9 cellular contexts compared by ENCODE assay signal in genomic region chr19:38699027-38699346, GRCh38. TPM values are rescaled to one million over a fixed set of nuclear protein-coding genes. Genes with fewer than 3 reads are reported as not detected.
DNase-seq lines count a peak whose midpoint lies in the region; ATAC-seq lines count a peak whose summit lies in the region.
"Had no signal": no experiment of that assay in that cellular context is flagged by ENCODE, and none has a peak within 500 bp of the region (broad histone marks: within the 10 kb centered on the region; RNA-seq: fewer than 3 reads in every experiment).

No MANE protein-coding gene starts in this region.

- peak overlapping the region; percentile 52 for H3K23ac ChIP-seq in neuronal stem cell (ENCODE audit: low read depth, low read length, poor library complexity)

- H3K36me3 ChIP-seq in BLaER1 (peaks cover 77% of the 10 kb centered on the region), HUES64 (ENCODE audit: insufficient read depth, low read length) (peaks cover 56% of the 10 kb centered on the region), ectodermal cell (ENCODE audit: control insufficient read depth, insufficient read depth, low read length) (peaks cover 28% of the 10 kb centered on the region), neuronal stem cell (replicated peaks in 1 of 2; ENCODE audit: control insufficient read depth in 2 of 2, insufficient read depth in 2 of 2, low read length in 2 of 2) (peaks cover 33 to 64% of the 10 kb centered on the region in 2 donors)

- peaks cover 97% of the 10 kb centered on the region for H4K20me1 ChIP-seq in BLaER1

- H2BK12ac ChIP-seq in neuronal stem cell (ENCODE audit: low read length): peak overlapping the region; percentile 79

- H3K27me3 ChIP-seq in BLaER1 (no peaks in the 10 kb centered on the region), HUES64 (ENCODE audit: insufficient read depth, low read length) (no peaks in the 10 kb centered on the region), ectodermal cell (ENCODE audit: control insufficient read depth, insufficient read depth, low read length, poor library complexity, severe bottlenecking) (no peaks in the 10 kb centered on the region), neuronal stem cell (ENCODE audit: control insufficient read depth in 3 of 3, insufficient read depth in 3 of 3, low read depth in 1 of 3, low read length in 3 of 3) (no peaks in the 10 kb centered on the region)

- no peak overlapping the region for H2AFZ ChIP-seq in neuronal stem cell (ENCODE audit: low read length)

- H4K8ac ChIP-seq in neuronal stem cell (ENCODE audit: low read depth, low read length): no peak overlapping the region

- no peak for ATAC-seq in HG02870 (IDR thresholded peaks at IDR 0.05; ENCODE audit: unreplicated experiment)

- H3K9me3 ChIP-seq in BLaER1 (no peaks in the 10 kb centered on the region), HUES64 (ENCODE audit: insufficient read depth, low read depth, low read length) (no peaks in the 10 kb centered on the region), ectodermal cell (ENCODE audit: control insufficient read depth, low read length) (no peaks in the 10 kb centered on the region), neuronal stem cell (replicated peaks in 1 of 2; ENCODE audit: control insufficient read depth in 2 of 2, insufficient read depth in 1 of 2, low read depth in 1 of 2, low read length in 2 of 2) (no peaks in the 10 kb centered on the region)

- H2BK5ac ChIP-seq in neuronal stem cell (ENCODE audit: low read length): peak overlapping the region; percentile 25

- H3K14ac ChIP-seq in neuronal stem cell (ENCODE audit: low read length): no peak overlapping the region

- H3K79me1 ChIP-seq in neuronal stem cell (ENCODE audit: low read depth, low read length): peaks cover 31% of the 10 kb centered on the region

- peaks cover 90% of the 10 kb centered on the region for H3K4me1 ChIP-seq in BLaER1
- H3K4me1 ChIP-seq in HUES64 (ENCODE audit: insufficient read depth, low read length): peaks cover 11% of the 10 kb centered on the region
- peaks cover 17% of the 10 kb centered on the region for H3K4me1 ChIP-seq in ectodermal cell (ENCODE audit: control insufficient read depth, insufficient read depth, low read length)
- H3K4me1 ChIP-seq in neuronal stem cell (ENCODE audit: control insufficient read depth in 2 of 2, insufficient read depth in 1 of 2, low read depth in 1 of 2, low read length in 2 of 2): peaks cover 14 to 41% of the 10 kb centered on the region in 2 donors

- peak overlapping the region; percentile 48; the same call in 1 of the 2 replicates for H3K27ac ChIP-seq in BLaER1
- H3K27ac ChIP-seq in HUES64 (ENCODE audit: low read depth, low read length): no peak overlapping the region; the same call in 1 of the 2 replicates
- peak overlapping the region; percentile 16 for H3K27ac ChIP-seq in ectodermal cell (ENCODE audit: insufficient read depth, low read depth, low read length, poor library complexity, severe bottlenecking)
- H3K27ac ChIP-seq in neuronal stem cell (replicated peaks; ENCODE audit: low read length): peak overlapping the region; percentile 76

- peak overlapping the region; percentile 95 for H3K18ac ChIP-seq in neuronal stem cell (ENCODE audit: low read length)

- H3K4me2 ChIP-seq in BLaER1: peak overlapping the region; percentile 49
- H3K4me2 ChIP-seq in neuronal stem cell (ENCODE audit: insufficient read depth, low read length, poor library complexity, severe bottlenecking): peak overlapping the region; percentile 12

- 97% methylated on average over 7 of the region's 7 CpGs for WGBS in HUES64
- WGBS in ectodermal cell, 2 experiments: 96 to 98% methylated on average over 7 of the region's 7 CpGs
- no CpG with 5 or more reads among the region's 7 CpGs for WGBS in neuronal stem cell (ENCODE audit: extremely low coverage in 2 of 2, insufficient read length in 2 of 2, insufficient replicate concordance in 1 of 2), 2 donors

- peak overlapping the region; percentile 46 for H4K91ac ChIP-seq in neuronal stem cell (ENCODE audit: low read depth, low read length, poor library complexity)

- peak overlapping the region; percentile 44 for H2BK15ac ChIP-seq in neuronal stem cell (ENCODE audit: low read length)

- peak overlapping the region; percentile 59 for H3K4ac ChIP-seq in neuronal stem cell (ENCODE audit: low read length)

- no peak overlapping the region for H3K9ac ChIP-seq in BLaER1
- H3K9ac ChIP-seq in HUES64 (ENCODE audit: low read depth, low read length): peak overlapping the region; percentile 10; the same call in 1 of the 2 replicates
- peak overlapping the region; percentile 85 for H3K9ac ChIP-seq in neuronal stem cell (ENCODE audit: low read depth, low read length, poor library complexity)

- peak overlapping the region; percentile 95 for H2AK5ac ChIP-seq in neuronal stem cell (ENCODE audit: low read depth, low read length)

- DNase-seq in neuronal stem cell (ENCODE audit: low spot score) (no peak), NCI-H1105 (lab: John Stamatoyannopoulos, UW) (no peak), SKM-1 (lab: John Stamatoyannopoulos, UW; ENCODE audit: unreplicated experiment) (no peak)
- no peak for DNase-seq in central memory CD4-positive, alpha-beta T cell
- DNase-seq: MV-4-11 had no signal

- H3K4me3 ChIP-seq in BLaER1 (no peak overlapping the region), HUES64 (ENCODE audit: low read length) (no peak overlapping the region), ectodermal cell (ENCODE audit: insufficient read depth, low read depth, low read length) (no peak overlapping the region), neuronal stem cell (ENCODE audit: low read length in 2 of 2) (no peak overlapping the region)

- no peak overlapping the region for H2BK120ac ChIP-seq in neuronal stem cell (ENCODE audit: low read depth, low read length)

RNA-seq across cellular contexts. Expression of gene CAPN12, which starts 45.3 kb away (rescaled TPM):
- polyA plus RNA-seq in HUES64 (2013, experiment 1 of 2): 4.6 TPM
- polyA plus RNA-seq in HUES64 (2013, experiment 2 of 2): 6.1 TPM
- 5.0 TPM for polyA plus RNA-seq in ectodermal cell (2013, experiment 1 of 4)
- polyA plus RNA-seq in ectodermal cell (2013, experiment 2 of 4): 7.7 TPM
- 7.0 TPM for polyA plus RNA-seq in ectodermal cell (2013, experiment 3 of 4)
- polyA plus RNA-seq in ectodermal cell (2013, experiment 4 of 4): 6.4 TPM
- polyA plus RNA-seq in neuronal stem cell (2013, experiment 1 of 2): 5.6 TPM
- 5.2 TPM for polyA plus RNA-seq in neuronal stem cell (2013, experiment 2 of 2)

RNA-seq across cellular contexts. Expression of gene ACTN4, which starts 51.5 kb away (rescaled TPM):
- polyA plus RNA-seq in HUES64 (2013, experiment 1 of 2): 227 TPM
- 242 TPM for polyA plus RNA-seq in HUES64 (2013, experiment 2 of 2)
- polyA plus RNA-seq in ectodermal cell (2013, experiment 1 of 4): 346 TPM
- 360 TPM for polyA plus RNA-seq in ectodermal cell (2013, experiment 2 of 4)
- polyA plus RNA-seq in ectodermal cell (2013, experiment 3 of 4): 244 TPM
- 264 TPM for polyA plus RNA-seq in ectodermal cell (2013, experiment 4 of 4)
- 205 TPM for polyA plus RNA-seq in neuronal stem cell (2013, experiment 1 of 2)
- 200 TPM for polyA plus RNA-seq in neuronal stem cell (2013, experiment 2 of 2)
